16 cellular contexts compared by ENCODE assay signal in genomic region chr12:4220489-4220888, GRCh38.
"Had no signal": no experiment of that assay in that cellular context is flagged by ENCODE, and none has a peak within 500 bp of the region (broad histone marks: within the 10 kb centered on the region; RNA-seq: fewer than 3 reads in every experiment).

No MANE protein-coding gene starts in this region.

- H3K9me3 Mint-ChIP-seq: natural killer cell had no signal

- H3K9me3 ChIP-seq: colonic mucosa, mucosa of descending colon, sigmoid colon had no signal

- ATAC-seq: mucosa of descending colon, natural killer cell had no signal

- H3K27ac ChIP-seq: colonic mucosa, sigmoid colon, skin epidermis, uterus had no signal

- H3K27ac Mint-ChIP-seq: endodermal cell, natural killer cell had no signal

- H3K4me1 ChIP-seq: colonic mucosa, sigmoid colon, uterus had no signal

- H3K36me3 ChIP-seq: colonic mucosa, sigmoid colon, uterus had no signal

- H3K4me3 ChIP-seq: colonic mucosa, mucosa of descending colon, sigmoid colon, skin epidermis, uterus had no signal

- H3K36me3 Mint-ChIP-seq: natural killer cell had no signal

- H3K27me3 ChIP-seq: colonic mucosa, sigmoid colon, uterus had no signal

- DNase-seq: colonic mucosa; effector CD4-positive, alpha-beta T cell; endodermal cell; erythroblast; foreskin melanocyte; hippocampal formation; kidney glomerular epithelial cell; mucosa of descending colon; natural killer cell; sigmoid colon; stimulated activated CD4-positive, alpha-beta T cell treated with anti-CD3 and anti-CD28 coated beads, Interleukin-2, amount 100 ng/mL, for 24 hours; stimulated activated CD4-positive, alpha-beta T cell treated with anti-CD3 and anti-CD28 coated beads, Interleukin-4, amount 100 ng/mL, for 4 hours; stimulated activated naive CD4-positive, alpha-beta T cell treated with Interleukin-2 at 50 U/mL for 16 hours; trophoblast cell; uterus had no signal

- H3K4me3 Mint-ChIP-seq: endodermal cell, natural killer cell had no signal
